ENCODE assay signal across 8 cellular contexts in the genomic region with DNA sequence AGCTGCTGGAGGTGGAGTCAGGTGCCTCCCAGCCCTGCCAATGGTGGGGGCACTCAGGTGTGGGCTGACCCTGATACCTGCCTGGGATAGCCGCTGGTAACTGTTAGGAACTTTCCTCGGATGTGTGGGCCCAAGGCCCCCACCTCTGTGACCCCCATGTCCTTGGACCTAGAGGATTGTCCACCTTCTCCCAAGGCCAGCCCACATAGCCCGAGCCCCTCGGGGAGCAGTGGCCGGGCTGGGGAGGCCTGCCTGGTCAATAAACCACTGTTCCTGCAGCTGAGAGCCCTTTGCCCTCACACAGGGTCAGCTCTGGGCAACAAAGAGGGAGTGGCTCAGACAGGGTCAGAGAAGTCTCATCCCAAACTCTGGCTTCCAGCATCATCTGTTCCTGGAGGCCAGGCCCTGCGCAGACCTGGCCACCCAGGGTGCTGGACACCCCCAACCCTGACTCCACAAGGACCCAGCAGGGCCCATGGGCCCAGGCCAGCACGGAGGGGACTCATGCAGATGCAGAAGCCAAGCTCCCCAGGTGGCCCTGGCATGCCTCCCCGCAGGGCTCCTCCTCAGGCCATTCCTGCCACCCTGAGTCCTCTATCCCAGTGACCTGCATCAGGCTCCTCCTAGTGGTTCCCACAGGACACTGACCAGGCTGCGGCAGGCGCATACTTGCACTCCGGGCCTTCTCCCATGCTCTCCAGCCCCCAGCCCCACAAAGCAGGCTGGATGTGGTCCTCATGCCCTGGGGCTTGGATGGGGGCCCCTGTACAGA. TPM values are rescaled to one million over a fixed set of nuclear protein-coding genes. Genes with fewer than 3 reads are reported as not detected.
A peak's percentile ranks its signal among the peaks of the same experiment; 100 is the strongest.
DNase-seq lines count a peak whose midpoint lies in the region; TF ChIP-seq lines count a peak whose summit lies in the region.
"Not testable (repeated sequence)": the region's sequence is repeated elsewhere in the genome, so short reads cannot be mapped to it uniquely, and the experiment has no call there.

No MANE protein-coding gene starts in this region.

- not testable (repeated sequence) for H3K4me3 ChIP-seq in SK-N-SH (ENCODE audit: low read depth in 2 of 2, low read length in 1 of 2); choroid plexus epithelial cell (ENCODE audit: low read depth, low read length); retinal pigment epithelial cell (ENCODE audit: low read length); vagina

- not testable (repeated sequence) for H4K20me1 ChIP-seq in SK-N-SH (ENCODE audit: insufficient read depth)

- not testable (repeated sequence) for H3K27me3 ChIP-seq in SK-N-SH (ENCODE audit: insufficient read depth); vagina

- H3K9me2 ChIP-seq in SK-N-SH: not testable (repeated sequence)

- peaks cover 26% of the 10 kb centered on the region for H3K4me1 Mint-ChIP-seq in HFFc6 (ENCODE audit: low read depth)
- H3K4me1 Mint-ChIP-seq in activated T-cell treated with anti-CD3 and anti-CD28 coated beads, Interleukin-2, amount 50 U/mL, for 24 hours (ENCODE audit: low read depth): peaks cover 22% of the 10 kb centered on the region

- POLR2A ChIA-PET in SK-N-SH (lab: Yijun Ruan, JAX): not testable (repeated sequence)

- not testable (repeated sequence) for TF ChIP-seq EP300 in SK-N-SH (IDR thresholded peaks at IDR 0.05; ENCODE audit: borderline replicate concordance in 1 of 2, low read depth in 1 of 2, low read length in 1 of 2)

- intact Hi-C loops in cardiac septum (cut with DNase I); vagina (cut with DNase I): not testable (repeated sequence)

- H3K9ac ChIP-seq in SK-N-SH: not testable (repeated sequence)

- TF ChIP-seq POLR2A in vagina (IDR thresholded peaks at IDR 0.05): not testable (repeated sequence)

- peaks cover 17% of the 10 kb centered on the region for H3K79me2 ChIP-seq in SK-N-SH (ENCODE audit: insufficient read depth)

- not testable (repeated sequence) for TF ChIP-seq RAD21 in SK-N-SH (IDR thresholded peaks at IDR 0.05; ENCODE audit: low read length)

- H3K27ac ChIP-seq in SK-N-SH (ENCODE audit: low read depth in 2 of 2, low read length in 1 of 2); vagina: not testable (repeated sequence)

- H3K9me3 Mint-ChIP-seq in HFFc6; activated T-cell treated with anti-CD3 and anti-CD28 coated beads, Interleukin-2, amount 50 U/mL, for 24 hours: not testable (repeated sequence)

- CTCF ChIA-PET in SK-N-SH (lab: Yijun Ruan, JAX): interaction anchor here (0.8 to 2.0 kb wide), 2 partner anchors 157 to 158 kb away, joined by 4 to 6 read pairs; no protein-coding TSS in a partner anchor

- not testable (repeated sequence) for H3K4me2 ChIP-seq in SK-N-SH

- H3K4me1 ChIP-seq in SK-N-SH (ENCODE audit: control insufficient read depth in 1 of 2, insufficient read depth in 2 of 2, low read depth in 1 of 2, low read length in 1 of 2) (peaks cover 11 to 16% of the 10 kb centered on the region in 2 experiments; a peak in 2 of 4 replicates), vagina (peaks cover 28% of the 10 kb centered on the region)

- not testable (repeated sequence) for H3K4me3 Mint-ChIP-seq in HFFc6; activated T-cell treated with anti-CD3 and anti-CD28 coated beads, Interleukin-2, amount 50 U/mL, for 24 hours

- not testable (repeated sequence) for H3K27me3 Mint-ChIP-seq in HFFc6 (ENCODE audit: insufficient read depth); activated T-cell treated with anti-CD3 and anti-CD28 coated beads, Interleukin-2, amount 50 U/mL, for 24 hours

- not testable (repeated sequence) for DNase-seq in HFFc6; SK-N-SH; choroid plexus epithelial cell (ENCODE audit: low read depth); retinal pigment epithelial cell (ENCODE audit: low read depth)
- DNase-seq in activated T-cell treated with anti-CD3 and anti-CD28 coated beads, Interleukin-2, amount 50 U/mL, for 24 hours: peak; percentile 8
- DNase-seq in cardiac septum (ENCODE audit: low spot score): peak; percentile 29
- DNase-seq in mesenteric fat pad (ENCODE audit: low spot score): peak; percentile 69
- peak; percentile 25 to 70 for DNase-seq in vagina (ENCODE audit: extremely low spot score in 2 of 2)

- not testable (repeated sequence) for H3K9me3 ChIP-seq in SK-N-SH, vagina

- H3K27ac Mint-ChIP-seq in HFFc6; activated T-cell treated with anti-CD3 and anti-CD28 coated beads, Interleukin-2, amount 50 U/mL, for 24 hours: not testable (repeated sequence)

- H3F3A ChIP-seq in SK-N-SH (replicated peaks; ENCODE audit: insufficient read depth): not testable (repeated sequence)

- not testable (repeated sequence) for H3K36me3 ChIP-seq in SK-N-SH (replicated peaks in 1 of 2; ENCODE audit: control insufficient read depth in 1 of 2, insufficient read depth in 2 of 2, low read length in 1 of 2); vagina

- 93% methylated on average over 3 of the region's 11 CpGs for WGBS in SK-N-SH (ENCODE audit: low lambda C conversion rate)

- H3K36me3 Mint-ChIP-seq in HFFc6 (ENCODE audit: low read depth); activated T-cell treated with anti-CD3 and anti-CD28 coated beads, Interleukin-2, amount 50 U/mL, for 24 hours (ENCODE audit: low read depth): not testable (repeated sequence)

- TF ChIP-seq CTCF in HFFc6 (IDR thresholded peaks at IDR 0.05) (peak; percentile 40), SK-N-SH (IDR thresholded peaks at IDR 0.05) (peak; percentile 17; the same call in 1 of the 2 replicates), choroid plexus epithelial cell (conservative IDR thresholded peaks at IDR 0.05; ENCODE audit: low read depth, low read length) (peak; percentile 16), retinal pigment epithelial cell (conservative IDR thresholded peaks at IDR 0.05; ENCODE audit: low read depth, low read length) (peak; percentile 5)
- TF ChIP-seq CTCF in vagina (IDR thresholded peaks at IDR 0.05): not testable (repeated sequence)

- not testable (repeated sequence) for H2AFZ ChIP-seq in SK-N-SH (ENCODE audit: low read depth)

RNA-seq across cellular contexts. Expression of gene DGCR6L, which starts 6.4 kb away (rescaled TPM):
- total RNA-seq in HFFc6 (2021; fragmentation: NEBNext Ultra II Directional; extraction: Animal tissue kit (Norgen Biotek cat#: 25700)): 10 to 100 TPM; 46.3 to 52.4 (median 48.4) TPM
- polyA plus RNA-seq in SK-N-SH (2012; rRNA removed): 53.9 and 59.8 TPM in 2 replicates
- polyA plus RNA-seq in SK-N-SH (2012; cell fraction: cytosol; rRNA removed): 39.4 and 52.7 TPM in 2 replicates
- 27.3 and 45.0 TPM in 2 replicates for polyA plus RNA-seq in SK-N-SH (2012; cell fraction: nucleus; rRNA removed)
- total RNA-seq in cardiac septum: 45.5 TPM
- total RNA-seq in mesenteric fat pad: 25.7 TPM
- 39.8 TPM for total RNA-seq in vagina

RNA-seq across cellular contexts. Expression of gene RTN4R, which starts 45.4 kb away (rescaled TPM):
- total RNA-seq in HFFc6 (2021; fragmentation: NEBNext Ultra II Directional; extraction: Animal tissue kit (Norgen Biotek cat#: 25700)): under 1 TPM; 0.14 to 0.85 (median 0.35) TPM
- polyA plus RNA-seq in SK-N-SH (2012; rRNA removed): 0.23 and 0.39 TPM in 2 replicates
- 0.12 and 0.47 TPM in 2 replicates for polyA plus RNA-seq in SK-N-SH (2012; cell fraction: cytosol; rRNA removed)
- 0.20 and 0.26 TPM in 2 replicates for polyA plus RNA-seq in SK-N-SH (2012; cell fraction: nucleus; rRNA removed)
- total RNA-seq in cardiac septum (1.0 TPM), mesenteric fat pad (0.55 TPM), vagina (4.2 TPM)
